Comparison of ENCODE assay signal across 1 cellular context in genomic region chr12:39012870-39013269, GRCh38.
TF ChIP-seq lines count a peak whose summit lies in the region.

No MANE protein-coding gene starts in this region.

TF ChIP-seq in GM23338, 12 proteins besides CTCF, POLR2A, EP300 and RAD21 (continued from another document):
- TF ChIP-seq ZNF462 (CRISPR knock-in tag; IDR thresholded peaks at IDR 0.05) (no peak), POLR2AphosphoS5 (IDR thresholded peaks at IDR 0.05; ENCODE audit: low read depth) (no peak)
